In the genomic region with DNA sequence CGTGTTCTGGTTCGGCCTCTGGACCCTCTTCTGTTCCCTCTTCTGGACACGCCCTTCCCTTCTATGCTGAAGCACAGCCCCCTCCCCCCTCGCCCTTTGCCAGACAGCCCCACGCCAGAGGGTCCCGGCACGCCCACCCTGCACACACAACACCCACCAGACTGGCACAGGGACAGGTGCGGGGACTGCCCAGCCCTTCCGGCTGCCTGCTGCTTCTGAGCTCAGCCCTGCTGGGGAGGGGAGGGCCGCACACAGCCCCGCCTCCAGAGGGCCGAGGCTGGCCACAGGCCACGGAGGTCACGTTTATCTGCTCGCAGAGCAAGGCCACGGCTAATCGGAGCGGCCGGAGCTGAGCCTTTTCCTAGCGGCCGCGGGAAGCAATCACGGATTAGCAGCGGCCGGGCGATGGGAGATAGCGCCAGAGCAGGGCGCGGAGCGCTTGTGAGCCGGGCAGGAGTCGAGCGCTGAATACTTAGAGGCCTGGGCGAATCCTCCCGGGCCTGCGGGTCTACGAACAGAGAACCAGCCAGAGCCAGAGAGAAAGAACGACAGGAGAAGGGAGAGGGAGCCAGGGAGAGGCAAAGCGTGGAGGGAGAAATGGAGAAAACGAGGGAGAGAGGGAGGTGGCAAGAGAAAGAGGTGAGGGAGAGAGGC, we compare ENCODE assay signal across 8 cellular contexts. TPM values are rescaled to one million over a fixed set of nuclear protein-coding genes. Genes with fewer than 3 reads are reported as not detected.
DNase-seq lines count a peak whose midpoint lies in the region; ATAC-seq and TF ChIP-seq lines count a peak whose summit lies in the region.

No MANE protein-coding gene starts in this region.

- H3K27me3 Mint-ChIP-seq in Calu3 (ENCODE audit: unreplicated experiment) (peaks cover 16% of the 10 kb centered on the region), mesothelial cell of epicardium (ENCODE audit: low read depth) (peaks cover 25% of the 10 kb centered on the region)

- no TSS peak for BruUV-seq in Calu3 (replicated peaks; lab: Mats Ljungman, UMichigan)

- intact Hi-C loops in Calu3 (cut with micrococcal nuclease; ENCODE audit: unreplicated experiment): no loop called here

- peak; percentile 38 for DNase-seq in Calu3
- DNase-seq in epithelial cell of proximal tubule (ENCODE audit: low read depth): no peak
- peak in 1 of 2 experiments; percentile 72 for DNase-seq in mesothelial cell of epicardium (ENCODE audit: low spot score in 2 of 2, unreplicated experiment in 2 of 2)
- DNase-seq in tibial nerve (ENCODE audit: low spot score in 2 of 2): peak; percentile 33 to 65
- DNase-seq in A172 (ENCODE audit: low spot score): no peak
- no peak for DNase-seq in NCI-H187 treated with DMSO at 0.1 percent for 48 hours (lab: John Stamatoyannopoulos, UW)

- ATAC-seq in HG02852 (IDR thresholded peaks at IDR 0.05; ENCODE audit: unreplicated experiment): no peak

- H3K9me3 ChIP-seq in tibial nerve: no peaks in the 10 kb centered on the region

- H3K9me3 Mint-ChIP-seq in Calu3 (ENCODE audit: low read depth, unreplicated experiment) (no peaks in the 10 kb centered on the region), mesothelial cell of epicardium (no peaks in the 10 kb centered on the region)

- CTCF ChIA-PET in Calu3 (lab: Charles Lee): interaction anchor here (0.5 to 0.7 kb wide), 3 partner anchors 214 to 1534 kb away, joined by 4 read pairs; no protein-coding TSS in a partner anchor

- no peaks in the 10 kb centered on the region for H3K36me3 ChIP-seq in tibial nerve

- H3K4me3 Mint-ChIP-seq in Calu3 (ENCODE audit: low read depth, unreplicated experiment) (peak overlapping the region; percentile 61), mesothelial cell of epicardium (peak overlapping the region; percentile 70)

- H3K27ac Mint-ChIP-seq in Calu3 (ENCODE audit: unreplicated experiment): peak overlapping the region; percentile 72
- H3K27ac Mint-ChIP-seq in mesothelial cell of epicardium: peak overlapping the region; percentile 92

- no peak for TF ChIP-seq EP300 in tibial nerve (IDR thresholded peaks at IDR 0.05)

- TF ChIP-seq CTCF in Calu3 (IDR thresholded peaks at IDR 0.05; ENCODE audit: unreplicated experiment) (no peak), epithelial cell of proximal tubule (conservative IDR thresholded peaks at IDR 0.05; ENCODE audit: low read depth, low read length) (no peak), mesothelial cell of epicardium (IDR thresholded peaks at IDR 0.05; ENCODE audit: unreplicated experiment) (peak; percentile 42), tibial nerve (IDR thresholded peaks at IDR 0.05) (peak in 3 of 5 experiments; percentile 14 to 56 (median 56))

- H3K27ac ChIP-seq in tibial nerve: peak overlapping the region in 3 of 4 donors; percentile 8 to 69 (median 67)

- H3K4me3 ChIP-seq in epithelial cell of proximal tubule (ENCODE audit: low read depth, low read length): peak overlapping the region; percentile 1
- H3K4me3 ChIP-seq in tibial nerve: peak overlapping the region; percentile 18 to 52 (median 34)

- H3K4me1 Mint-ChIP-seq in Calu3 (ENCODE audit: low read depth, unreplicated experiment): peaks cover 45% of the 10 kb centered on the region
- H3K4me1 Mint-ChIP-seq in mesothelial cell of epicardium: peaks cover 42% of the 10 kb centered on the region

- H3K4me1 ChIP-seq in tibial nerve: peaks cover 0 to 32% (median 12%) of the 10 kb centered on the region in 4 donors

- H3K27me3 ChIP-seq in tibial nerve: no peaks in the 10 kb centered on the region

- TF ChIP-seq POLR2A in tibial nerve (IDR thresholded peaks at IDR 0.05): no peak

- 6 to 11% methylated on average over 28 to 40 of the region's 40 CpGs for WGBS in tibial nerve, 2 donors

- H3K36me3 Mint-ChIP-seq in Calu3 (ENCODE audit: insufficient read depth, unreplicated experiment) (peaks cover 37% of the 10 kb centered on the region), mesothelial cell of epicardium (no peaks in the 10 kb centered on the region)

TF ChIP-seq in PFSK-1, 5 proteins besides CTCF, POLR2A, EP300 and RAD21:
- TF ChIP-seq FOXP2 (optimal IDR thresholded peaks at IDR 0.05; ENCODE audit: borderline replicate concordance, extremely low read depth, extremely low read length, insufficient read depth) (peak; percentile 27), TAF1 (IDR thresholded peaks at IDR 0.05; ENCODE audit: borderline replicate concordance, insufficient read depth, low read length) (no peak)

RNA-seq across cellular contexts. Expression of a gene that starts 21.5 kb away (rescaled TPM):
- total RNA-seq in Calu3 (2022): 96.9 and 103 TPM in 2 replicates
- 128 TPM for polyA plus RNA-seq in PFSK-1 (2012; ENCODE audit: insufficient read length, low read depth)
- 109 and 204 TPM in 2 replicates for total RNA-seq in epithelial cell of proximal tubule
- total RNA-seq in mesothelial cell of epicardium: 98.0 to 99.7 TPM (median 98.7 TPM) in 3 replicates
- total RNA-seq in tibial nerve: 10 to 100 TPM; 35.0 to 86.7 (median 50.4) TPM
- 31.5 and 41.5 TPM in 2 replicates for total RNA-seq in A172 (2014; rRNA removed; shearing (Covaris generic))

RNA-seq across cellular contexts. Expression of a gene that starts 28.0 kb away (rescaled TPM):
- total RNA-seq in Calu3 (2022) (0.09 and 0.10 TPM in 2 replicates), epithelial cell of proximal tubule (not detected in 2 replicates), mesothelial cell of epicardium (7.1 to 7.9 TPM (median 7.3 TPM) in 3 replicates), tibial nerve (1 to 10 TPM in 1 of 4 donors, under 1 TPM in 3; 0.39 to 2.1 (median 0.52) TPM)
- polyA plus RNA-seq in PFSK-1 (2012; ENCODE audit: insufficient read length, low read depth): 5.0 TPM
- not detected in 2 replicates for total RNA-seq in A172 (2014; rRNA removed; shearing (Covaris generic))

RNA-seq across cellular contexts. Expression of a gene that starts 33.3 kb away (rescaled TPM):
- total RNA-seq in Calu3 (2022): 313 and 325 TPM in 2 replicates
- polyA plus RNA-seq in PFSK-1 (2012; ENCODE audit: insufficient read length, low read depth): 855 TPM
- 539 and 593 TPM in 2 replicates for total RNA-seq in epithelial cell of proximal tubule
- total RNA-seq in mesothelial cell of epicardium: 169 to 178 TPM (median 177 TPM) in 3 replicates
- total RNA-seq in tibial nerve: 100 to 1,000 TPM; 337 to 421 (median 383) TPM
- total RNA-seq in A172 (2014; rRNA removed; shearing (Covaris generic)): 536 and 679 TPM in 2 replicates

Comparison
In these comparisons a context has a peak if more than half of its experiments do, and no peak if none do; other contexts are left out.
1. DNase-seq: peak in Calu3 (single experiment) and tibial nerve (2 of 2); none in epithelial cell of proximal tubule (single experiment), A172 (single experiment) and NCI-H187 treated with DMSO at 0.1 percent for 48 hours (single experiment).
2. CTCF ChIP-seq: peak in mesothelial cell of epicardium (single experiment) and tibial nerve (3 of 5); none in Calu3 (single experiment) and epithelial cell of proximal tubule (single experiment).